In the genomic region with DNA sequence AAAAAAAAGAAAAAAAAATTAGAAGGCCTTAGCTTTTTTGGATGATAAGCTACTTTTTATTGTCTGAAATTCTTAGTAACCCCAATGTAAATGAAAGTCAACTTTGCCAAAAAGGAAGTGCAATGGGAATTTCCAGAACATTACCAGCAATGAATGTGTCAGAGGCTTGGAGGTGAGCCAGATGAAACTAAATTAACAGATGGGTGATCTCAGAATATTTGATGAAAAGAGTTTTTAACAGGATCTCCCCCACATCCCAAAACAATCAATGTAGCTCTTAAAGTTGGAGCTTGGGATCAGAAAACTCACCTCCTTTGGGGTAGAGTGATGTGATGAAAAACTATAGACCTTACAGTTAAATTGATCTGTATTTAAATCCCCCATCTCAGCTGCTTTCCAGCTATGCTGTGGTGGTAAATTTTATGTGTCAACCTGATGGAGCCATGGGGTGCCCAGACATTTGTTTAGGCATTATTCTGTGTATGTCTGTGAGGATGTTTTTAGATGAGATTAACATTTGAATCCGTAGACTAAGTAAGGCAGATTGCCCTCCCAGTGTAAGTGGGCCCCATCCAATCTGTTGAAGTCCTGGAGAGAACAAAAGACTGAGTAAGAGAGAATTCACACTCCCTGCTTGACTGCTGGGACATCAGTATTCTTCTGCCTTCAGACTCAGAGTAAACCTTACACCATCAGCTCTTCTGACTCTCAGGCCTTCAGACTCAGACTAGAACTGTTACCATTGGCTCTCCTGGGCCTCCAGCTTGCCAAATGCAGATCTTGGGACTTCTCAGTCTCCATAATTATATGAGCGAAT, we compare ENCODE assay signal across 9 cellular contexts.
DNase-seq lines count a peak whose midpoint lies in the region; ATAC-seq, FAIRE-seq and TF ChIP-seq lines count a peak whose summit lies in the region.
"Had no signal": no experiment of that assay in that cellular context is flagged by ENCODE, and none has a peak within 500 bp of the region (broad histone marks: within the 10 kb centered on the region; RNA-seq: fewer than 3 reads in every experiment).

No MANE protein-coding gene starts in this region.

- intact Hi-C loops in sciatic nerve (cut with DNase I), result no loop called here

- DNase-seq in GM18507 (ENCODE audit: extremely low spot score, insufficient read length, low read depth) (no peak), NCI-H82 (lab: John Stamatoyannopoulos, UW) (peak; percentile 79), fibroblast of gingiva (ENCODE audit: low read depth) (peak; percentile 35), sciatic nerve (ENCODE audit: low spot score) (no peak), SIG-M5 (lab: John Stamatoyannopoulos, UW) (no peak), AML-193 (lab: John Stamatoyannopoulos, UW) (no peak)

- TF ChIP-seq POLR2A in GM18505 (IDR thresholded peaks at IDR 0.05; ENCODE audit: borderline replicate concordance, extremely low read depth, insufficient read depth, insufficient read length), result no peak

- FAIRE-seq in GM18507 (lab: Jason Lieb, UNC), result peak; percentile 61
- FAIRE-seq: colon had no signal

- ATAC-seq in sciatic nerve (peak; percentile 88), GM21515 (IDR thresholded peaks at IDR 0.05; ENCODE audit: unreplicated experiment) (no peak), GM18505 (IDR thresholded peaks at IDR 0.05; ENCODE audit: unreplicated experiment) (no peak)

Comparison
In these comparisons a context has a peak if more than half of its experiments do, and no peak if none do; other contexts are left out.
1. DNase-seq: peak in NCI-H82 (single experiment) and fibroblast of gingiva (single experiment); none in GM18507 (single experiment), sciatic nerve (single experiment), SIG-M5 (single experiment) and AML-193 (0 of 2).